In genomic region chr1:221778125-221778524, GRCh38 we compare ENCODE assay signal across 12 cellular contexts. TPM values are rescaled to one million over a fixed set of nuclear protein-coding genes. Genes with fewer than 3 reads are reported as not detected.
DNase-seq lines count a peak whose midpoint lies in the region; ATAC-seq and TF ChIP-seq lines count a peak whose summit lies in the region.
"Had no signal": no experiment of that assay in that cellular context is flagged by ENCODE, and none has a peak within 500 bp of the region (broad histone marks: within the 10 kb centered on the region; RNA-seq: fewer than 3 reads in every experiment).

No MANE protein-coding gene starts in this region.

- peak overlapping the region; percentile 17 for H3K4me3 Mint-ChIP-seq in CD4-positive, alpha-beta T cell
- peak overlapping the region; percentile 38 for H3K4me3 Mint-ChIP-seq in T-helper 1 cell treated with Interleukin-12 subunit alpha and Interleukin-12 subunit beta and Interleukin-4 antibody, amounts not matched to agents 30 μg/mL and 1 μg/mL, for 36 hours

- no peak overlapping the region for H3K4me3 ChIP-seq in stomach
- no peak overlapping the region for H3K4me3 ChIP-seq in adrenal gland

- H3K9me3 Mint-ChIP-seq in CD4-positive, alpha-beta T cell = no peaks in the 10 kb centered on the region
- H3K9me3 Mint-ChIP-seq in T-helper 1 cell treated with Interleukin-12 subunit alpha and Interleukin-12 subunit beta and Interleukin-4 antibody, amounts not matched to agents 30 μg/mL and 1 μg/mL, for 36 hours = no peaks in the 10 kb centered on the region

- TF ChIP-seq POLR2A in stomach (IDR thresholded peaks at IDR 0.05) (no peak), adrenal gland (IDR thresholded peaks at IDR 0.05) (no peak)

- no peaks in the 10 kb centered on the region for H3K27me3 ChIP-seq in CD4-positive, alpha-beta T cell (ENCODE audit: control insufficient read depth, insufficient read depth, low read length)
- H3K27me3 ChIP-seq in stomach (no peaks in the 10 kb centered on the region), adrenal gland (no peaks in the 10 kb centered on the region)

- H3K36me3 Mint-ChIP-seq in CD4-positive, alpha-beta T cell (ENCODE audit: low read depth) = no peaks in the 10 kb centered on the region
- peaks cover 6% of the 10 kb centered on the region for H3K36me3 Mint-ChIP-seq in T-helper 1 cell treated with Interleukin-12 subunit alpha and Interleukin-12 subunit beta and Interleukin-4 antibody, amounts not matched to agents 30 μg/mL and 1 μg/mL, for 36 hours (ENCODE audit: low read depth)

- no peaks in the 10 kb centered on the region for H3K27me3 Mint-ChIP-seq in CD4-positive, alpha-beta T cell
- no peaks in the 10 kb centered on the region for H3K27me3 Mint-ChIP-seq in T-helper 1 cell treated with Interleukin-12 subunit alpha and Interleukin-12 subunit beta and Interleukin-4 antibody, amounts not matched to agents 30 μg/mL and 1 μg/mL, for 36 hours (ENCODE audit: low read depth)

- no peak for TF ChIP-seq EP300 in stomach (IDR thresholded peaks at IDR 0.05)

- peaks cover 63% of the 10 kb centered on the region for H3K4me1 Mint-ChIP-seq in CD4-positive, alpha-beta T cell (ENCODE audit: low read depth)
- H3K4me1 Mint-ChIP-seq in T-helper 1 cell treated with Interleukin-12 subunit alpha and Interleukin-12 subunit beta and Interleukin-4 antibody, amounts not matched to agents 30 μg/mL and 1 μg/mL, for 36 hours (ENCODE audit: low read depth) = peaks cover 85% of the 10 kb centered on the region

- no peaks in the 10 kb centered on the region for H3K9me3 ChIP-seq in CD4-positive, alpha-beta T cell (ENCODE audit: control insufficient read depth, low read length)
- H3K9me3 ChIP-seq in stomach = no peaks in the 10 kb centered on the region
- no peaks in the 10 kb centered on the region for H3K9me3 ChIP-seq in adrenal gland (replicated peaks in 1 of 3)

- ATAC-seq in CD4-positive, alpha-beta T cell (ENCODE audit: poor library complexity) = peak; percentile 10
- ATAC-seq in GM19351 (IDR thresholded peaks at IDR 0.05; ENCODE audit: unreplicated experiment) (peak; percentile 13), HG02970 (IDR thresholded peaks at IDR 0.05; ENCODE audit: low FRiP score, unreplicated experiment) (peak; percentile 26)

- H3K36me3 ChIP-seq in stomach = no peaks in the 10 kb centered on the region
- H3K36me3 ChIP-seq in adrenal gland (replicated peaks in 1 of 2) = no peaks in the 10 kb centered on the region

- no peaks in the 10 kb centered on the region for H3K4me1 ChIP-seq in stomach
- H3K4me1 ChIP-seq in adrenal gland (replicated peaks in 1 of 2) = no peaks in the 10 kb centered on the region

- POLR2A ChIA-PET in CD4-positive, alpha-beta T cell (lab: Charles Lee) = interaction anchor here (1.2 to 7.9 kb wide), 5 partner anchors 8 to 66 kb away, joined by 3 to 72 read pairs (median 3); partner anchors contain the start of gene DUSP10

- intact Hi-C loops in CD4-positive, alpha-beta T cell (cut with DNase I, micrococcal nuclease) = loop anchor here in 1 of 2 experiments (1.0 to 5.0 kb wide), 3 partner anchors 34 to 65 kb away; partner anchors contain the start of gene DUSP10
- intact Hi-C loops in stomach (cut with DNase I; ENCODE audit: low total_unique reads) = no loop called here
- intact Hi-C loops in adrenal gland (cut with DNase I) = no loop called here

- H3K27ac ChIP-seq in CD4-positive, alpha-beta T cell (ENCODE audit: low read depth, low read length) = peak overlapping the region; percentile 43
- H3K27ac ChIP-seq in stomach (no peak overlapping the region), adrenal gland (no peak overlapping the region)

- TF ChIP-seq CTCF in CD4-positive, alpha-beta T cell (IDR thresholded peaks at IDR 0.05) = no peak
- TF ChIP-seq CTCF in stomach (IDR thresholded peaks at IDR 0.05) (no peak), adrenal gland (IDR thresholded peaks at IDR 0.05) (no peak)

- CTCF ChIA-PET in CD4-positive, alpha-beta T cell (lab: Charles Lee) = interaction anchor here (1.4 kb wide), 1 partner anchor 10 kb away, joined by 3 read pairs; no protein-coding TSS in a partner anchor

- H3K27ac Mint-ChIP-seq in CD4-positive, alpha-beta T cell = peak overlapping the region; percentile 88
- peak overlapping the region; percentile 89 for H3K27ac Mint-ChIP-seq in T-helper 1 cell treated with Interleukin-12 subunit alpha and Interleukin-12 subunit beta and Interleukin-4 antibody, amounts not matched to agents 30 μg/mL and 1 μg/mL, for 36 hours

- DNase-seq in CD4-positive, alpha-beta T cell = no peak
- no peak for DNase-seq in stomach
- no peak for DNase-seq in activated CD4-positive, CD25-positive, alpha-beta regulatory T cell (lab: John Stamatoyannopoulos, UW)
- no peak for DNase-seq in adrenal gland
- no peak for DNase-seq in activated gamma-delta T cell treated with Interleukin-2 at 50 U/mL for 16 hours
- DNase-seq: C1 segment of cervical spinal cord, NCI-H1417, right cardiac atrium, SIG-M5 had no signal

- 69 to 84% (median 75%) methylated on average over 3 of the region's 3 CpGs for WGBS in stomach, 5 donors
- WGBS in adrenal gland, 4 donors = 81 to 92% (median 86%) methylated on average over 3 of the region's 3 CpGs

RNA-seq across cellular contexts. Expression of gene DUSP10, which starts 36.2 kb away (rescaled TPM):
- total RNA-seq in CD4-positive, alpha-beta T cell = 10 to 100 TPM; 66.9 to 70.9 TPM
- total RNA-seq in stomach (10 to 100 TPM in 2 of 5 donors, 1 to 10 TPM in 3; 1.0 to 50.0 (median 8.3) TPM), adrenal gland (10 to 100 TPM in 2 of 8 donors, 1 to 10 TPM in 6; 3.7 to 22.1 (median 7.5) TPM)
- polyA plus RNA-seq in stomach (1 to 10 TPM; 2.4 to 3.1 (median 2.9) TPM), adrenal gland (1 to 10 TPM; 2.6 to 8.1 (median 5.1) TPM)
